ENCODE assay signal across 27 cellular contexts in the genomic region with DNA sequence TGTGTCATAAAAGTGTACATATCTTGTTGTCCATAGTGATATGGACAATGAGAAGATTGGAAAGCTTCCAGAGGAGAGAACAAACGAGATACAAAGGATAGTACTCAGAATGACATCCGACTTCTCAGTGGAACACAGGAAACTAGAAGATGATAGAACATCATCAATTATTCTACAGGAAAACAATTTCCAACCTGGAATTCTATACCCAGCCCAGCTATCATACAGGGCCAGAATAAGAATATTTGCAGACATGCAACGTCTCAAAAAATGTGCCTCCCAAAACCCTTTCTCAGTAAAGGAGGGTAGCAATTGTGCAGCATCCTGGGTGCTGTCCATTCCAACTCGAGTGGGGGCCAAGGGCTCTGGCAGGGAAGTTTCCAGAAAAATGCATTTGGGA. TPM values are rescaled to one million over a fixed set of nuclear protein-coding genes. Genes with fewer than 3 reads are reported as not detected.
"Had no signal": no experiment of that assay in that cellular context is flagged by ENCODE, and none has a peak within 500 bp of the region (broad histone marks: within the 10 kb centered on the region; RNA-seq: fewer than 3 reads in every experiment).

No MANE protein-coding gene starts in this region.

- H3K4me3 ChIP-seq: coronary artery, dorsolateral prefrontal cortex, esophagus squamous epithelium, gastrocnemius medialis, heart right ventricle, left lung, lower lobe of right lung, mucosa of descending colon had no signal

- H3K27ac ChIP-seq: coronary artery, dorsolateral prefrontal cortex, epithelial cell of prostate, esophagus squamous epithelium, gastrocnemius medialis, heart right ventricle, left lung, lower lobe of right lung had no signal

- FAIRE-seq: colon, islet of Langerhans, keratinocyte had no signal

- DNase-seq: dermis blood vessel endothelial cell; effector CD4-positive, alpha-beta T cell; effector memory CD4-positive, alpha-beta T cell; erythroblast; esophagus squamous epithelium; foreskin fibroblast; foreskin melanocyte; gastrocnemius medialis; glutamatergic neuron; head of caudate nucleus; heart right ventricle; hippocampal formation; left cardiac atrium; left ventricle myocardium superior; lower lobe of right lung; mesenchymal stem cell; mucosa of descending colon had no signal

- H3K4me1 Mint-ChIP-seq: mesothelial cell of epicardium had no signal

- H3K4me1 ChIP-seq: esophagus squamous epithelium, gastrocnemius medialis, heart right ventricle, left lung, lower lobe of right lung had no signal

- H3K27ac Mint-ChIP-seq: mesothelial cell of epicardium had no signal

- H3K4me3 Mint-ChIP-seq: mesothelial cell of epicardium had no signal

- H3K36me3 ChIP-seq: esophagus squamous epithelium, gastrocnemius medialis, lower lobe of right lung had no signal

- H3K27me3 ChIP-seq: dorsolateral prefrontal cortex, gastrocnemius medialis, heart right ventricle, left lung had no signal

- ATAC-seq: esophagus mucosa, gastrocnemius medialis, heart right ventricle, left cardiac atrium, left lung, left ventricle myocardium superior, lower lobe of right lung, mucosa of descending colon had no signal

RNA-seq across cellular contexts. Expression of a gene that starts 24.0 kb away (rescaled TPM):
- total RNA-seq: mesothelial cell of epicardium, myocyte had no signal
- polyA plus RNA-seq: keratinocyte had no signal
